18 cellular contexts compared by ENCODE assay signal in the genomic region with DNA sequence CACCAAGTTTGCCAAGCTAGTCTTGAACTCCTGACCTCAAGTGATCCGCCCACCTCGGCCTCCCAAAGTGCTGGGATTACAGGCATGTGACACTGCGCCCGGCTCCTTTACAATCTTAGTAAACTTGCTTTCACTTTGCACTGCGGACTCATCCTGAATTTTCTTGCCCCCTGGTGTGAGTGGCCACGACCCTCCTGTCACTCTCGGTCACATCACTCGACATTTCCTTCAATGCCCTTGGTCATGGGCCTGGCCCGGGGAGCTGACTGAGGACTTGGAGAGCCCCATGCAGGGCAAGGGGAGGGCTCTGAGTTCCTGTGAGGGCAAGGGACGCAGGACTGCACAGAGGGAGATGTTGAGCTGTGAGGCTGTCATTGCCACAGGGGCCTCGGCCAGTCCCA. TPM values are rescaled to one million over a fixed set of nuclear protein-coding genes. Genes with fewer than 3 reads are reported as not detected.
DNase-seq lines count a peak whose midpoint lies in the region; ATAC-seq and TF ChIP-seq lines count a peak whose summit lies in the region.
"Had no signal": no experiment of that assay in that cellular context is flagged by ENCODE, and none has a peak within 500 bp of the region (broad histone marks: within the 10 kb centered on the region; RNA-seq: fewer than 3 reads in every experiment).

No MANE protein-coding gene starts in this region.

- no peak for TF ChIP-seq EP300 in transverse colon (IDR thresholded peaks at IDR 0.05; ENCODE audit: low read depth)

- H3K9me3 ChIP-seq in osteoblast (ENCODE audit: low read depth, low read length) (no peaks in the 10 kb centered on the region), transverse colon (no peaks in the 10 kb centered on the region)
- H3K9me3 ChIP-seq: BE2C had no signal

- peak overlapping the region; percentile 76 for H3K4me2 ChIP-seq in osteoblast (ENCODE audit: insufficient read depth, low read length)

- peak; percentile 28 for ATAC-seq in Right ventricle myocardium inferior
- no peak for ATAC-seq in HG03108 (IDR thresholded peaks at IDR 0.05; ENCODE audit: unreplicated experiment)
- ATAC-seq: activated naive CD8-positive, alpha-beta T cell treated with anti-CD3 and anti-CD28 coated beads, Interleukin-2, amount 50 U/mL, for 24 hours; natural killer cell treated with Interleukin-12 subunit alpha and Interleukin-12 subunit beta and Interleukin-15 and Interleukin-18, amount 100 ng/mL, for 72 hours had no signal

- H3K27me3 ChIP-seq in osteoblast (ENCODE audit: insufficient read depth, low read length) (no peaks in the 10 kb centered on the region), transverse colon (no peaks in the 10 kb centered on the region)
- H3K27me3 ChIP-seq: BE2C had no signal

- peaks cover 17% of the 10 kb centered on the region for H3K4me1 ChIP-seq in osteoblast (ENCODE audit: insufficient read depth, low read length)
- peaks cover 9 to 26% (median 20%) of the 10 kb centered on the region in 4 donors for H3K4me1 ChIP-seq in transverse colon
- H3K4me1 ChIP-seq: BE2C had no signal

- H3K4me3 ChIP-seq in osteoblast (ENCODE audit: insufficient read depth, low read length) (peak overlapping the region; percentile 57), transverse colon (no peak overlapping the region)

- CTCF ChIA-PET in RWPE1 (lab: Yijun Ruan, JAX) = no interaction called here

- TF ChIP-seq CTCF in RWPE1 (conservative IDR thresholded peaks at IDR 0.05; ENCODE audit: low read depth) = no peak
- no peak for TF ChIP-seq CTCF in osteoblast (IDR thresholded peaks at IDR 0.05; ENCODE audit: extremely low read depth, low read depth, low read length)
- TF ChIP-seq CTCF in transverse colon (IDR thresholded peaks at IDR 0.05) = no peak

- in situ Hi-C loops in transverse colon (cut with MboI; ENCODE audit: low pct_ligation_motif_present in 1 of 4, low pct_unique_long_range_greater_than_20kb in 1 of 4, low sequenced_read_pairs in 3 of 4) = no loop called here

- H4K20me1 ChIP-seq in osteoblast (ENCODE audit: insufficient read depth, low read length) = no peaks in the 10 kb centered on the region

- H2AFZ ChIP-seq in osteoblast (ENCODE audit: low read length) = peak overlapping the region; percentile 62

- H3K79me2 ChIP-seq in osteoblast (ENCODE audit: insufficient read depth, low read length) = peaks cover 36% of the 10 kb centered on the region

- WGBS in transverse colon (ENCODE audit: low coverage in 1 of 2), 2 donors = 45 to 46% methylated on average over 4 to 11 of the region's 11 CpGs

- DNase-seq in RWPE1 (ENCODE audit: low spot score) = no peak
- DNase-seq in Right ventricle myocardium inferior (ENCODE audit: missing footprints) = no peak
- peak; percentile 82 for DNase-seq in osteoblast (ENCODE audit: insufficient read length, low spot score, missing footprints)
- no peak for DNase-seq in transverse colon
- no peak for DNase-seq in OCI-M1 (lab: John Stamatoyannopoulos, UW)
- DNase-seq in GM19240 (ENCODE audit: insufficient read length, low spot score) = no peak
- DNase-seq in nucleus accumbens (lab: John Stamatoyannopoulos, UW) = no peak
- DNase-seq: activated CD8-positive, alpha-beta memory T cell treated with anti-CD3 and anti-CD28 coated beads, Interleukin-2, amount 50 U/mL, for 4 hours; activated naive CD8-positive, alpha-beta T cell treated with anti-CD3 and anti-CD28 coated beads, Interleukin-2, amount 50 U/mL, for 24 hours; BE2C; DMS79 treated with DMSO at 0.1 percent for 48 hours; islet precursor cell; Karpas-422; NCI-H187 treated with DMSO at 0.1 percent for 48 hours; NCI-H748 treated with DMSO at 0.1 percent for 48 hours; stimulated activated CD4-positive, alpha-beta T cell treated with anti-CD3 and anti-CD28 coated beads, Interleukin-12 subunit alpha, Interleukin-12 subunit beta, amount 100 ng/mL, for 4 hours had no signal

- POLR2A ChIA-PET in RWPE1 (lab: Yijun Ruan, JAX; ENCODE audit: low non-redundant PET) = no interaction called here

- no peaks in the 10 kb centered on the region for H3K36me3 ChIP-seq in osteoblast (ENCODE audit: insufficient read depth, low read length)
- H3K36me3 ChIP-seq in transverse colon = no peaks in the 10 kb centered on the region
- H3K36me3 ChIP-seq: BE2C had no signal

- peak overlapping the region; percentile 99 for H3K27ac ChIP-seq in RWPE1
- H3K27ac ChIP-seq in osteoblast (ENCODE audit: low read depth, low read length) = peak overlapping the region; percentile 53
- peak overlapping the region; percentile 45 to 89 (median 76) for H3K27ac ChIP-seq in transverse colon

- no peak for TF ChIP-seq POLR2A in transverse colon (IDR thresholded peaks at IDR 0.05)

- intact Hi-C loops in Right ventricle myocardium inferior (cut with DNase I) = no loop called here
- intact Hi-C loops in transverse colon (cut with DNase I; ENCODE audit: low total_unique reads) = no loop called here

RNA-seq across cellular contexts. Expression of a gene that starts 21.4 kb away (rescaled TPM):
- total RNA-seq in Right ventricle myocardium inferior (81.2 TPM), osteoblast (19.9 and 24.2 TPM in 2 replicates), transverse colon (10 to 100 TPM in 2 of 4 donors, 1 to 10 TPM in 2; 6.3 to 31.4 (median 12.7) TPM)

RNA-seq across cellular contexts. Expression of a gene that starts 50.1 kb away (rescaled TPM):
- total RNA-seq in Right ventricle myocardium inferior (268 TPM), osteoblast (84.3 and 86.9 TPM in 2 replicates), transverse colon (100 to 1,000 TPM; 138 to 294 (median 167) TPM)

RNA-seq across cellular contexts. Expression of a gene that starts 58.9 kb away (rescaled TPM):
- total RNA-seq in Right ventricle myocardium inferior (0.41 TPM), osteoblast (0.72 and 1.2 TPM in 2 replicates), transverse colon (under 1 TPM in 1 of 4 donors, not detected in 3; 0.55 TPM)
